ENCODE assay signal across 1 cellular context in genomic region chr1:203797216-203797615, GRCh38.
TF ChIP-seq lines count a peak whose summit lies in the region.

No MANE protein-coding gene starts in this region.

TF ChIP-seq in GM23338, 12 proteins besides CTCF, POLR2A, EP300 and RAD21 (continued from another document):
- TF ChIP-seq REST (IDR thresholded peaks at IDR 0.05; ENCODE audit: unreplicated experiment): no peak
- TF ChIP-seq, protein P1, sequence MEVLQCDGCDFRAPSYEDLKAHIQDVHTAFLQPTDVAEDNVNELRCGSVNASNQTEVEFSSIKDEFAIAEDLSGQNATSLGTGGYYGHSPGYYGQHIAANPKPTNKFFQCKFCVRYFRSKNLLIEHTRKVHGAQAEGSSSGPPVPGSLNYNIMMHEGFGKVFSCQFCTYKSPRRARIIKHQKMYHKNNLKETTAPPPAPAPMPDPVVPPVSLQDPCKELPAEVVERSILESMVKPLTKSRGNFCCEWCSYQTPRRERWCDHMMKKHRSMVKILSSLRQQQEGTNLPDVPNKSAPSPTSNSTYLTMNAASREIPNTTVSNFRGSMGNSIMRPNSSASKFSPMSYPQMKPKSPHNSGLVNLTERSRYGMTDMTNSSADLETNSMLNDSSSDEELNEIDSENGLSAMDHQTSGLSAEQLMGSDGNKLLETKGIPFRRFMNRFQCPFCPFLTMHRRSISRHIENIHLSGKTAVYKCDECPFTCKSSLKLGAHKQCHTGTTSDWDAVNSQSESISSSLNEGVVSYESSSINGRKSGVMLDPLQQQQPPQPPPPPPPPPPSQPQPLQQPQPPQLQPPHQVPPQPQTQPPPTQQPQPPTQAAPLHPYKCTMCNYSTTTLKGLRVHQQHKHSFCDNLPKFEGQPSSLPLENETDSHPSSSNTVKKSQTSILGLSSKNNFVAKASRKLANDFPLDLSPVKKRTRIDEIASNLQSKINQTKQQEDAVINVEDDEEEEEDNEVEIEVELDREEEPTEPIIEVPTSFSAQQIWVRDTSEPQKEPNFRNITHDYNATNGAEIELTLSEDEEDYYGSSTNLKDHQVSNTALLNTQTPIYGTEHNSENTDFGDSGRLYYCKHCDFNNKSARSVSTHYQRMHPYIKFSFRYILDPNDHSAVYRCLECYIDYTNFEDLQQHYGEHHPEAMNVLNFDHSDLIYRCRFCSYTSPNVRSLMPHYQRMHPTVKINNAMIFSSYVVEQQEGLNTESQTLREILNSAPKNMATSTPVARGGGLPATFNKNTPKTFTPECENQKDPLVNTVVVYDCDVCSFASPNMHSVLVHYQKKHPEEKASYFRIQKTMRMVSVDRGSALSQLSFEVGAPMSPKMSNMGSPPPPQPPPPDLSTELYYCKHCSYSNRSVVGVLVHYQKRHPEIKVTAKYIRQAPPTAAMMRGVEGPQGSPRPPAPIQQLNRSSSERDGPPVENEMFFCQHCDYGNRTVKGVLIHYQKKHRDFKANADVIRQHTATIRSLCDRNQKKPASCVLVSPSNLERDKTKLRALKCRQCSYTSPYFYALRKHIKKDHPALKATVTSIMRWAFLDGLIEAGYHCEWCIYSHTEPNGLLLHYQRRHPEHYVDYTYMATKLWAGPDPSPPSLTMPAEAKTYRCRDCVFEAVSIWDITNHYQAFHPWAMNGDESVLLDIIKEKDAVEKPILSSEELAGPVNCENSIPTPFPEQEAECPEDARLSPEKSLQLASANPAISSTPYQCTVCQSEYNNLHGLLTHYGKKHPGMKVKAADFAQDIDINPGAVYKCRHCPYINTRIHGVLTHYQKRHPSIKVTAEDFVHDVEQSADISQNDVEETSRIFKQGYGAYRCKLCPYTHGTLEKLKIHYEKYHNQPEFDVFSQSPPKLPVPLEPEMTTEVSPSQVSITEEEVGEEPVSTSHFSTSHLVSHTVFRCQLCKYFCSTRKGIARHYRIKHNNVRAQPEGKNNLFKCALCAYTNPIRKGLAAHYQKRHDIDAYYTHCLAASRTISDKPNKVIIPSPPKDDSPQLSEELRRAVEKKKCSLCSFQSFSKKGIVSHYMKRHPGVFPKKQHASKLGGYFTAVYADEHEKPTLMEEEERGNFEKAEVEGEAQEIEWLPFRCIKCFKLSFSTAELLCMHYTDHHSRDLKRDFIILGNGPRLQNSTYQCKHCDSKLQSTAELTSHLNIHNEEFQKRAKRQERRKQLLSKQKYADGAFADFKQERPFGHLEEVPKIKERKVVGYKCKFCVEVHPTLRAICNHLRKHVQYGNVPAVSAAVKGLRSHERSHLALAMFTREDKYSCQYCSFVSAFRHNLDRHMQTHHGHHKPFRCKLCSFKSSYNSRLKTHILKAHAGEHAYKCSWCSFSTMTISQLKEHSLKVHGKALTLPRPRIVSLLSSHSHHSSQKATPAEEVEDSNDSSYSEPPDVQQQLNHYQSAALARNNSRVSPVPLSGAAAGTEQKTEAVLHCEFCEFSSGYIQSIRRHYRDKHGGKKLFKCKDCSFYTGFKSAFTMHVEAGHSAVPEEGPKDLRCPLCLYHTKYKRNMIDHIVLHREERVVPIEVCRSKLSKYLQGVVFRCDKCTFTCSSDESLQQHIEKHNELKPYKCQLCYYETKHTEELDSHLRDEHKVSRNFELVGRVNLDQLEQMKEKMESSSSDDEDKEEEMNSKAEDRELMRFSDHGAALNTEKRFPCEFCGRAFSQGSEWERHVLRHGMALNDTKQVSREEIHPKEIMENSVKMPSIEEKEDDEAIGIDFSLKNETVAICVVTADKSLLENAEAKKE (CRISPR knock-in tag; IDR thresholded peaks at IDR 0.05): no peak
